12 cellular contexts compared by ENCODE assay signal in the genomic region with DNA sequence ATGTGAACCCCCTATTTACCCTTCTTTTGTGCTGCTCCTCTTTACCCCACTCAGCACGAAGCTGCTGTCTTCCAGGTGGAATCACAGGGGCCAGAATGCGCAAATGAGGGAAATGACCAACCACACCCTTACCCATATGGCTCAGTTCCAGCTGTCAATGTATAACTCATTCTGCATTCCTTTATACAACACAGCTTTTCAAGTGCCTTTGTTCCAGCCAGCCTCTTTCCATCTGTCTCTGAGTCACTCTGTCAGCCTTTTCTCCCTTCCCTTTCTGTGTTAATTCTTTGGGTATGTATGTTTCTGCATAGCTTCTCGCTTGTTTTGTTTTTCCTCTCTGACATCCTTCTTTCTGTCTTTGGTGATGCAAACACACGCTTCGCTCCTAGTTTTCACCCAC. TPM values are rescaled to one million over a fixed set of nuclear protein-coding genes. Genes with fewer than 3 reads are reported as not detected.
DNase-seq lines count a peak whose midpoint lies in the region; FAIRE-seq and TF ChIP-seq lines count a peak whose summit lies in the region.
"Had no signal": no experiment of that assay in that cellular context is flagged by ENCODE, and none has a peak within 500 bp of the region (broad histone marks: within the 10 kb centered on the region; RNA-seq: fewer than 3 reads in every experiment).

No MANE protein-coding gene starts in this region.

- DNase-seq in AG04449 (ENCODE audit: low read depth, low spot score) (peak; percentile 16), HS-5 (ENCODE audit: low read depth) (peak; percentile 54), astrocyte of the spinal cord (ENCODE audit: low read depth, low spot score) (peak; percentile 61), kidney tubule cell (ENCODE audit: low spot score) (peak; percentile 90), NCI-H146 (lab: John Stamatoyannopoulos, UW) (no peak), GM12892 (ENCODE audit: insufficient read length) (no peak), endothelial cell (ENCODE audit: low spot score) (no peak), GM10248 (ENCODE audit: extremely low spot score) (no peak)
- DNase-seq: CD4-positive, alpha-beta T cell; effector CD4-positive, alpha-beta T cell had no signal

- H3K9me3 Mint-ChIP-seq in endothelial cell (ENCODE audit: unreplicated experiment) = no peaks in the 10 kb centered on the region
- H3K9me3 Mint-ChIP-seq: CD4-positive, alpha-beta T cell had no signal

- H3K4me3 ChIP-seq in AG04449 (ENCODE audit: low read depth, low read length) = no peak overlapping the region
- no peak overlapping the region for H3K4me3 ChIP-seq in astrocyte of the spinal cord (ENCODE audit: low read depth, low read length)
- H3K4me3 ChIP-seq: SK-N-MC had no signal

- no peak for FAIRE-seq in GM12892 (lab: Jason Lieb, UNC)

- no peak overlapping the region for H3K27ac Mint-ChIP-seq in endothelial cell (ENCODE audit: unreplicated experiment)
- H3K27ac Mint-ChIP-seq: CD4-positive, alpha-beta T cell had no signal

- POLR2A ChIA-PET in AG04449 (lab: Yijun Ruan, JAX) (no interaction called here), GM10248 (lab: Yijun Ruan, JAX) (interaction anchor here (0.6 kb wide), 1 partner anchor 60 kb away, joined by 11 read pairs; no protein-coding TSS in a partner anchor)

- CTCF ChIA-PET in AG04449 (lab: Yijun Ruan, JAX) = interaction anchor here (1.1 kb wide), 1 partner anchor 21 kb away, joined by 3 read pairs; no protein-coding TSS in a partner anchor
- CTCF ChIA-PET in GM10248 (lab: Yijun Ruan, JAX) = interaction anchor here (0.7 to 1.3 kb wide), 2 partner anchors 9 to 11 kb away, joined by 3 to 4 read pairs; no protein-coding TSS in a partner anchor

- H3K36me3 Mint-ChIP-seq in endothelial cell (ENCODE audit: low read depth, unreplicated experiment) = peaks cover 10% of the 10 kb centered on the region

- H3K4me3 Mint-ChIP-seq in endothelial cell (ENCODE audit: unreplicated experiment) = no peak overlapping the region
- H3K4me3 Mint-ChIP-seq: CD4-positive, alpha-beta T cell had no signal

- in situ Hi-C loops in astrocyte of the spinal cord (cut with HindIII; ENCODE audit: low sequenced_read_pairs) = no loop called here

- TF ChIP-seq CTCF in AG04449 (IDR thresholded peaks at IDR 0.05; ENCODE audit: insufficient read depth, low read length, missing control alignments) (no peak), astrocyte of the spinal cord (IDR thresholded peaks at IDR 0.05; ENCODE audit: low read depth, low read length) (no peak), endothelial cell (IDR thresholded peaks at IDR 0.05; ENCODE audit: unreplicated experiment) (no peak), GM10248 (IDR thresholded peaks at IDR 0.05; ENCODE audit: control extremely low read depth, extremely low read depth, low read depth, missing control alignments) (no peak)

- no peak for TF ChIP-seq POLR2A in GM12892 (IDR thresholded peaks at IDR 0.05; ENCODE audit: low read depth, low read length)

- H3K27me3 Mint-ChIP-seq in endothelial cell (ENCODE audit: unreplicated experiment) = no peaks in the 10 kb centered on the region
- H3K27me3 Mint-ChIP-seq: CD4-positive, alpha-beta T cell had no signal

- H3K4me1 Mint-ChIP-seq in endothelial cell (ENCODE audit: unreplicated experiment) = peaks cover 12% of the 10 kb centered on the region

RNA-seq across cellular contexts. Expression of gene RS1, which starts 54.6 kb away (rescaled TPM):
- polyA plus RNA-seq in GM12892 (2012; ENCODE audit: missing spikeins) = not detected
- not detected for total RNA-seq in endothelial cell (ENCODE audit: unreplicated experiment)
- total RNA-seq: CD4-positive, alpha-beta T cell; mononuclear cell had no signal

Comparison
In these comparisons a context has a peak if more than half of its experiments do, and no peak if none do; other contexts are left out.
1. DNase-seq: peak in AG04449 (single experiment), HS-5 (single experiment), astrocyte of the spinal cord (single experiment) and kidney tubule cell (single experiment); none in NCI-H146 (single experiment), GM12892 (single experiment), endothelial cell (single experiment) and GM10248 (single experiment).